Comparison of ENCODE assay signal across 6 cellular contexts in genomic region chr15:32356909-32357308, GRCh38. TPM values are rescaled to one million over a fixed set of nuclear protein-coding genes. Genes with fewer than 3 reads are reported as not detected.
"Had no signal": no experiment of that assay in that cellular context is flagged by ENCODE, and none has a peak within 500 bp of the region (broad histone marks: within the 10 kb centered on the region; RNA-seq: fewer than 3 reads in every experiment).

No MANE protein-coding gene starts in this region.

RNA-seq across cellular contexts. Expression of gene GOLGA8K, which starts 46.2 kb away (rescaled TPM):
- total RNA-seq: epithelial cell of proximal tubule, esophagus mucosa, fibroblast of villous mesenchyme, gastrocnemius medialis had no signal
- polyA plus RNA-seq: fibroblast of lung, foreskin keratinocyte had no signal
